In the genomic region with DNA sequence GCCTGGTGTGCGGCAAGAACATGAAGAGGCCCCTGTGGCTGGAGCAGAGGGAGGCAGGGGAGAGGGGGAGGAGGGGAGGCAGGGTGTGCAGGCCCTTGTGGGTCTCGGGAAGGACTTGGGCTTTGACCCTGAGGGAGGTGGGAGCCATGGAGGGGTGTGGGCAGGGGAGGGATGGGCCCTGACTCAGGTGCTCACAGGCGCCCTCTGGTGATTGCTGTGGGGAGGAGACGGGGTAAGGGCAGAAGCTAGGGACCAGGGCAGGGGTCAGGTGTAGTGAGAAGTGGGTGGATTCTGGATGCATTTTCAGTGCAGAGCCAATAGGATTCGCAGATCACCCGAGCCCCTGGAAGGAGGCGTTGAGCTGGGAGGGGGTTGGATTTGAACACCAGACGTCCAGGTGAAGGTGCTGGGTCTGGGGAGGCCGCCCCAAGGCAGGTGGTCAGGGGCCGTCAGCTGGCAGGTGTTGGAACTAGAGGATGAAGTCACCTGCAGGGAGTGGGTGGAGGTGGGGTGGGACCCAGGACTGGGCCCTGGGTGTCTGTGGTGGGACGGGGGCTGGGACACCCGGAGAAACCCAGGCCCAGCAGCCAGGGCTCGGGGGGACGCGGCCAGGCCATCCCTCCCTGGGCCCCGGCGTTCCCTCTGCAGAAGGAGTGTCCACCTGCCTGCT, we compare ENCODE assay signal across 9 cellular contexts.
DNase-seq lines count a peak whose midpoint lies in the region; ATAC-seq and TF ChIP-seq lines count a peak whose summit lies in the region.
"Had no signal": no experiment of that assay in that cellular context is flagged by ENCODE, and none has a peak within 500 bp of the region (broad histone marks: within the 10 kb centered on the region; RNA-seq: fewer than 3 reads in every experiment).

No MANE protein-coding gene starts in this region.

- ATAC-seq in HG02678 (IDR thresholded peaks at IDR 0.05; ENCODE audit: unreplicated experiment) = no peak

- DNase-seq in Caco-2 (peak; percentile 63 to 65), left ventricle myocardium inferior (no peak), HPDE6-E6E7 (ENCODE audit: extremely low spot score) (no peak), hepatic stellate cell (ENCODE audit: low spot score) (no peak)
- DNase-seq in activated CD8-positive, alpha-beta memory T cell treated with anti-CD3 and anti-CD28 coated beads, Interleukin-2, amount 50 U/mL, for 48 hours = peak; percentile 83
- peak; percentile 51 for DNase-seq in stimulated activated CD4-positive, alpha-beta T cell treated with anti-CD3 and anti-CD28 coated beads, Interleukin-4, amount 100 ng/mL, for 1 hour

- peaks cover 10% of the 10 kb centered on the region for H3K36me3 Mint-ChIP-seq in Caco-2 (ENCODE audit: insufficient read depth, unreplicated experiment)
- H3K36me3 Mint-ChIP-seq in IgD-negative memory B cell = peaks cover 2% of the 10 kb centered on the region

- intact Hi-C loops in Caco-2 (cut with micrococcal nuclease; ENCODE audit: unreplicated experiment) = loop anchor here (1.0 kb wide), 1 partner anchor 106 kb away; no protein-coding TSS in a partner anchor
- intact Hi-C loops in left ventricle myocardium inferior (cut with micrococcal nuclease) = no loop called here

- H3K27ac Mint-ChIP-seq in Caco-2 (ENCODE audit: unreplicated experiment) (no peak overlapping the region), IgD-negative memory B cell (peak overlapping the region in 2 of 3 donors; percentile 46 to 51)

- H3K9me3 Mint-ChIP-seq in Caco-2 (ENCODE audit: unreplicated experiment) = no peaks in the 10 kb centered on the region
- peaks cover 0 to 5% (median 2%) of the 10 kb centered on the region in 3 donors for H3K9me3 Mint-ChIP-seq in IgD-negative memory B cell

- POLR2A ChIA-PET in Caco-2 (lab: Charles Lee) = no interaction called here

- H3K4me1 Mint-ChIP-seq in Caco-2 (ENCODE audit: low read depth, unreplicated experiment) (no peaks in the 10 kb centered on the region), IgD-negative memory B cell (peaks cover 5 to 7% (median 6%) of the 10 kb centered on the region in 3 donors)

- H3K27me3 ChIP-seq in Caco-2 (replicated peaks; ENCODE audit: control insufficient read depth, insufficient read depth, low read length) (no peaks in the 10 kb centered on the region), left ventricle myocardium inferior (ENCODE audit: low read depth) (no peaks in the 10 kb centered on the region)

- H3K27me3 Mint-ChIP-seq in Caco-2 (ENCODE audit: insufficient read depth, unreplicated experiment) (no peaks in the 10 kb centered on the region), IgD-negative memory B cell (no peaks in the 10 kb centered on the region)

- H3K9me3 ChIP-seq in Caco-2 (peaks cover 7% of the 10 kb centered on the region; the same call in 1 of the 2 replicates), left ventricle myocardium inferior (replicated peaks) (peaks cover 19% of the 10 kb centered on the region)

- TF ChIP-seq CTCF in Caco-2 (IDR thresholded peaks at IDR 0.05; ENCODE audit: insufficient read depth in 1 of 2, low read depth in 1 of 2, low read length in 1 of 2, severe bottlenecking in 1 of 2, unreplicated experiment in 1 of 2) = peak; percentile 52 to 62
- peak; percentile 47 for TF ChIP-seq CTCF in left ventricle myocardium inferior (IDR thresholded peaks at IDR 0.05; ENCODE audit: borderline replicate concordance)

- no peaks in the 10 kb centered on the region for H3K4me1 ChIP-seq in Caco-2
- no peaks in the 10 kb centered on the region for H3K4me1 ChIP-seq in left ventricle myocardium inferior

- no TSS peak for BruUV-seq in Caco-2 (replicated peaks; lab: Mats Ljungman, UMichigan)

- H3K27ac ChIP-seq in left ventricle myocardium inferior (replicated peaks) = no peak overlapping the region
- H3K27ac ChIP-seq: epithelial cell of prostate had no signal

- H3K4me3 Mint-ChIP-seq in Caco-2 (ENCODE audit: unreplicated experiment) (no peak overlapping the region), IgD-negative memory B cell (peak overlapping the region in 1 of 4 donors; percentile 59)

- H3K4me3 ChIP-seq in Caco-2 (ENCODE audit: low read depth, low read length) (no peak overlapping the region), left ventricle myocardium inferior (no peak overlapping the region)

- no peaks in the 10 kb centered on the region for H3K36me3 ChIP-seq in Caco-2 (ENCODE audit: control insufficient read depth, insufficient read depth, low read length)
- peaks cover 32% of the 10 kb centered on the region for H3K36me3 ChIP-seq in left ventricle myocardium inferior

- CTCF ChIA-PET in Caco-2 (lab: Charles Lee) = interaction anchor here (0.6 to 1.5 kb wide), 4 partner anchors 19 to 129 kb away, joined by 3 to 10 read pairs (median 4); no protein-coding TSS in a partner anchor

Comparison
In these comparisons a context has a peak if more than half of its experiments do, and no peak if none do; other contexts are left out.
1. DNase-seq: peak in Caco-2 (2 of 2), activated CD8-positive, alpha-beta memory T cell treated with anti-CD3 and anti-CD28 coated beads, Interleukin-2, amount 50 U/mL, for 48 hours (single experiment) and stimulated activated CD4-positive, alpha-beta T cell treated with anti-CD3 and anti-CD28 coated beads, Interleukin-4, amount 100 ng/mL, for 1 hour (single experiment); none in left ventricle myocardium inferior (single experiment), HPDE6-E6E7 (single experiment) and hepatic stellate cell (single experiment).